ENCODE assay signal across 6 cellular contexts in the genomic region with DNA sequence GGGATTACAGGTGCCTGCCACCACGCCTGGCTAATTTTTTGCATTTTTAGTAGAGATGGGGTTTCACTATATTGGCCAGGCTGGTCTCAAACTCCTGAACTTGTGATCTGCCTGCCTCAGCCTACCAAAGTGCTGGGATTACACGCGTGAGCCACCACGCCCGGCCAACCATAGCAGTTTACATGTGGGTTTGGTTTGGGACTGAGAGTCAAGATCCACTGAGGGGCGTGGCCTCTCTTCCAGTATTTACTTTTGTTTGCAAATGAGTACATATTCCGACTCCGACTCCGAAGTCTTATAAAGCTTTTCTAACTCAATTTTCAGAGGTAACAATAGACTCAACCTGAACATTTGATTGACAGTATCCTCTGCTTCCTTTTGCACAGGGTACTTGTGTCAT.
A peak's percentile ranks its signal among the peaks of the same experiment; 100 is the strongest.
DNase-seq lines count a peak whose midpoint lies in the region; ATAC-seq, FAIRE-seq and TF ChIP-seq lines count a peak whose summit lies in the region.
"Not testable (repeated sequence)": the region's sequence is repeated elsewhere in the genome, so short reads cannot be mapped to it uniquely, and the experiment has no call there.

No MANE protein-coding gene starts in this region.

- POLR2A ChIA-PET in HEK293 (lab: Yijun Ruan, JAX), result not testable (repeated sequence)

- not testable (repeated sequence) for H3K27me3 Mint-ChIP-seq in type B pancreatic cell

- H3K27me3 ChIP-seq in Peyer's patch; small intestine (ENCODE audit: control insufficient read depth in 2 of 2, insufficient read depth in 2 of 2, low read length in 2 of 2): not testable (repeated sequence)

- DNase-seq in Peyer's patch (peak in 1 of 3 donors; percentile 64), left colon (peak; percentile 80), mucosa of descending colon (peak; percentile 69 to 83 (median 71)), small intestine (peak; percentile 67)
- DNase-seq in type B pancreatic cell (ENCODE audit: extremely low spot score, unreplicated experiment), result not testable (repeated sequence)

- not testable (repeated sequence) for FAIRE-seq in small intestine (lab: Jason Lieb, UNC)

- not testable (repeated sequence) for H3K27ac ChIP-seq in HEK293 (ENCODE audit: extremely low read depth, low read depth, low read length); small intestine (ENCODE audit: low read depth in 1 of 2, low read length in 1 of 2)
- H3K27ac ChIP-seq in Peyer's patch, result peak overlapping the region in 3 of 4 donors; percentile 42 to 83 (median 81)

- WGBS in small intestine, 3 donors, result 45 to 75% (median 71%) methylated on average over 9 of the region's 9 CpGs

- peak overlapping the region; percentile 5 for H3K4me3 Mint-ChIP-seq in type B pancreatic cell

- H3K9me3 Mint-ChIP-seq in type B pancreatic cell, result not testable (repeated sequence)

- not testable (repeated sequence) for H3K9me3 ChIP-seq in HEK293 (ENCODE audit: control insufficient read depth, insufficient read depth, low read depth, low read length); Peyer's patch; mucosa of descending colon; small intestine (ENCODE audit: control insufficient read depth, low read depth)

- TF ChIP-seq POLR2A in Peyer's patch (IDR thresholded peaks at IDR 0.05), result not testable (repeated sequence)

- H3K4me3 ChIP-seq in HEK293 (ENCODE audit: low read depth, low read length); Peyer's patch; mucosa of descending colon; small intestine (ENCODE audit: low read depth in 1 of 2, low read length in 2 of 2): not testable (repeated sequence)

- H3K4me1 ChIP-seq in HEK293 (ENCODE audit: control insufficient read depth, insufficient read depth, low read length); small intestine (ENCODE audit: control insufficient read depth in 2 of 2, insufficient read depth in 1 of 2, low read depth in 1 of 2, low read length in 1 of 2): not testable (repeated sequence)
- H3K4me1 ChIP-seq in Peyer's patch (peaks cover 0 to 17% (median 0%) of the 10 kb centered on the region in 4 donors), mucosa of descending colon (ENCODE audit: low read depth) (peaks cover 23% of the 10 kb centered on the region)

- intact Hi-C loops in left colon (cut with DNase I, micrococcal nuclease); mucosa of descending colon (cut with DNase I, micrococcal nuclease): not testable (repeated sequence)

- not testable (repeated sequence) for TF ChIP-seq CTCF in HEK293 (tag by site-specific recombination; IDR thresholded peaks at IDR 0.05); Peyer's patch (IDR thresholded peaks at IDR 0.05); mucosa of descending colon (IDR thresholded peaks at IDR 0.05); type B pancreatic cell (conservative IDR thresholded peaks at IDR 0.05)

- peak overlapping the region; percentile 18 for H3K27ac Mint-ChIP-seq in type B pancreatic cell

- not testable (repeated sequence) for H3K36me3 ChIP-seq in HEK293 (ENCODE audit: control insufficient read depth in 2 of 2, insufficient read depth in 1 of 2, low read length in 2 of 2); Peyer's patch; mucosa of descending colon (ENCODE audit: low read depth); small intestine (ENCODE audit: control insufficient read depth in 2 of 2, insufficient read depth in 2 of 2, low read length in 2 of 2)

- H3K36me3 Mint-ChIP-seq in type B pancreatic cell, result not testable (repeated sequence)

- ATAC-seq in left colon, result peak; percentile 59
- ATAC-seq in mucosa of descending colon, result peak; percentile 59

- CTCF ChIA-PET in HEK293 (lab: Yijun Ruan, JAX), result interaction anchor here (1.0 kb wide), 1 partner anchor 29 kb away, joined by 3 read pairs; no protein-coding TSS in a partner anchor

- H3K4me1 Mint-ChIP-seq in type B pancreatic cell (ENCODE audit: unreplicated experiment), result peaks cover 25% of the 10 kb centered on the region

TF ChIP-seq in HEK293, 187 proteins besides CTCF, POLR2A, EP300 and RAD21:
- TF ChIP-seq ZNF121 (tag by site-specific recombination; IDR thresholded peaks at IDR 0.05), result 0 out of 2 replicates have a peak, but pooled peaks have one; percentile 41
